In genomic region chr7:151824285-151824950, GRCh38 we compare ENCODE assay signal across 17 cellular contexts. TPM values are rescaled to one million over a fixed set of nuclear protein-coding genes. Genes with fewer than 3 reads are reported as not detected.
DNase-seq lines count a peak whose midpoint lies in the region; ATAC-seq, FAIRE-seq and TF ChIP-seq lines count a peak whose summit lies in the region.
"Had no signal": no experiment of that assay in that cellular context is flagged by ENCODE, and none has a peak within 500 bp of the region (broad histone marks: within the 10 kb centered on the region; RNA-seq: fewer than 3 reads in every experiment).

No MANE protein-coding gene starts in this region.

- H3K27me3 ChIP-seq in ACC112 (ENCODE audit: insufficient read depth, low read length) (peaks cover 42% of the 10 kb centered on the region), K562 (ENCODE audit: control insufficient read depth in 2 of 2, insufficient read depth in 2 of 2, low read length in 2 of 2) (peaks cover 48 to 67% of the 10 kb centered on the region in 2 experiments), heart right ventricle (no peaks in the 10 kb centered on the region), rectal smooth muscle tissue (ENCODE audit: control insufficient read depth, insufficient read depth, low read length) (no peaks in the 10 kb centered on the region)
- H3K27me3 ChIP-seq: tibial nerve had no signal

- H3K36me3 Mint-ChIP-seq in activated T-cell treated with anti-CD3 and anti-CD28 coated beads, Interleukin-2, amount 50 U/mL, for 72 hours (ENCODE audit: insufficient read depth in 2 of 2): peaks cover 0 to 2% of the 10 kb centered on the region in 2 donors

- POLR2A ChIA-PET in K562 (lab: Yijun Ruan, JAX): interaction anchor here (1.1 kb wide), 1 partner anchor 9 kb away, joined by 3 read pairs; no protein-coding TSS in a partner anchor

- H3K4me2 ChIP-seq in K562 (ENCODE audit: insufficient read depth, low read length): no peak overlapping the region

- no peak for TF ChIP-seq EP300 in K562 (IDR thresholded peaks at IDR 0.05; ENCODE audit: low read length)

- H3K27ac ChIP-seq in ACC112 (ENCODE audit: low read depth, low read length) (no peak overlapping the region), K562 (ENCODE audit: extremely low read depth, low read depth, low read length) (no peak overlapping the region), heart right ventricle (peak overlapping the region in 3 of 10 donors; percentile 5 to 48 (median 23)), rectal smooth muscle tissue (ENCODE audit: low read depth, low read length) (peak overlapping the region; percentile 6)
- H3K27ac ChIP-seq: GM23248, VCaP had no signal

- 19% methylated on average over 15 of the region's 17 CpGs for WGBS in K562 (ENCODE audit: insufficient coverage, low coverage, missing lambda C conversion rate)
- WGBS in heart right ventricle, 2 donors: 59 to 66% methylated on average over 17 of the region's 17 CpGs

- in situ Hi-C loops in K562 (cut with MboI): no loop called here

- DNase-seq in K562 (ENCODE audit: extremely low read depth in 1 of 4, low spot score in 3 of 4) (no peak), heart right ventricle (no peak), GOT3 (lab: John Stamatoyannopoulos, UW) (no peak)
- DNase-seq in activated T-cell treated with anti-CD3 and anti-CD28 coated beads, Interleukin-2, amount 50 U/mL, for 72 hours: no peak
- DNase-seq: activated effector memory CD4-positive, alpha-beta T cell treated with anti-CD3 and anti-CD28 coated beads, Interleukin-2, amount 50 U/mL, for 16 hours; GM23248; naive thymus-derived CD4-positive, alpha-beta T cell; NCI-H1694 treated with DMSO at 0.1 percent for 48 hours; NCI-H526; stimulated activated CD4-positive, alpha-beta T cell treated with anti-CD3 and anti-CD28 coated beads, Interleukin-4, amount 100 ng/mL, for 1 hour had no signal

- TF ChIP-seq POLR2A in K562 (conservative IDR thresholded peaks at IDR 0.05): no peak

- intact Hi-C loops in K562 (cut with micrococcal nuclease) (no loop called here), heart right ventricle (cut with DNase I) (no loop called here)

- H3K27ac Mint-ChIP-seq in activated T-cell treated with anti-CD3 and anti-CD28 coated beads, Interleukin-2, amount 50 U/mL, for 72 hours: no peak overlapping the region
- H3K27ac Mint-ChIP-seq: naive thymus-derived CD4-positive, alpha-beta T cell had no signal

- H3K9me1 ChIP-seq in K562 (ENCODE audit: control insufficient read depth, insufficient read depth, low read length): no peaks in the 10 kb centered on the region

- no peaks in the 10 kb centered on the region for H3K4me1 Mint-ChIP-seq in activated T-cell treated with anti-CD3 and anti-CD28 coated beads, Interleukin-2, amount 50 U/mL, for 72 hours (ENCODE audit: low read depth)

- no peak for TF ChIP-seq RAD21 in K562 (CRISPR knock-in tag; conservative IDR thresholded peaks at IDR 0.05 in 1 of 2, IDR thresholded peaks at IDR 0.05 in 1 of 2)

- no peak overlapping the region for H3K4me3 Mint-ChIP-seq in activated T-cell treated with anti-CD3 and anti-CD28 coated beads, Interleukin-2, amount 50 U/mL, for 72 hours
- H3K4me3 Mint-ChIP-seq: naive thymus-derived CD4-positive, alpha-beta T cell had no signal

- peak; percentile 48 for FAIRE-seq in K562 (lab: Jason Lieb, UNC)

- H3K4me1 ChIP-seq in ACC112 (ENCODE audit: control insufficient read depth, insufficient read depth, low read length, unreplicated experiment) (no peaks in the 10 kb centered on the region), K562 (replicated peaks in 1 of 2; ENCODE audit: control insufficient read depth in 2 of 2, insufficient read depth in 2 of 2, low read length in 2 of 2) (no peaks in the 10 kb centered on the region; a peak in 2 of 5 replicates), heart right ventricle (peaks cover 0 to 41% (median 22%) of the 10 kb centered on the region in 9 donors), rectal smooth muscle tissue (ENCODE audit: control insufficient read depth, insufficient read depth, low read length) (peaks cover 4% of the 10 kb centered on the region)

- CTCF ChIA-PET in K562 (lab: Yijun Ruan, JAX; ENCODE audit: low intra/inter-chr PET ratio): no interaction called here

- H3K4me3 ChIP-seq in ACC112 (ENCODE audit: low read depth, low read length) (no peak overlapping the region), K562 (no peak overlapping the region), heart right ventricle (peak overlapping the region in 4 of 10 donors; percentile 7 to 23 (median 16)), rectal smooth muscle tissue (ENCODE audit: low read length) (peak overlapping the region; percentile 14)
- H3K4me3 ChIP-seq: GM23248, tibial nerve had no signal

- H3K9me3 ChIP-seq in K562 (replicated peaks; ENCODE audit: control insufficient read depth, insufficient read depth, low read depth, low read length) (no peaks in the 10 kb centered on the region), heart right ventricle (no peaks in the 10 kb centered on the region)
- H3K9me3 ChIP-seq: tibial nerve had no signal

- H2AFZ ChIP-seq in ACC112 (ENCODE audit: low read length, unreplicated experiment) (peak overlapping the region; percentile 7), K562 (ENCODE audit: low read depth, low read length) (no peak overlapping the region)
- H2AFZ ChIP-seq: GM23248 had no signal

- H3K36me3 ChIP-seq in ACC112 (ENCODE audit: insufficient read depth, low read length) (no peaks in the 10 kb centered on the region), K562 (ENCODE audit: control insufficient read depth, insufficient read depth, low read length) (no peaks in the 10 kb centered on the region), heart right ventricle (no peaks in the 10 kb centered on the region), rectal smooth muscle tissue (ENCODE audit: control insufficient read depth, insufficient read depth, low read length) (no peaks in the 10 kb centered on the region)
- H3K36me3 ChIP-seq: tibial nerve had no signal

- TF ChIP-seq CTCF in K562 (IDR thresholded peaks at IDR 0.05 in 2 of 3, conservative IDR thresholded peaks at IDR 0.05 in 1 of 3; ENCODE audit: insufficient read depth in 2 of 3, low read depth in 1 of 3, low read length in 3 of 3) (no peak), heart right ventricle (IDR thresholded peaks at IDR 0.05) (no peak)

- H3K9ac ChIP-seq in K562 (ENCODE audit: insufficient read depth in 1 of 2, low read depth in 2 of 2, low read length in 2 of 2): no peak overlapping the region
- no peak overlapping the region for H3K9ac ChIP-seq in rectal smooth muscle tissue (ENCODE audit: low read length)
- H3K9ac ChIP-seq: GM23248 had no signal

- no TSS peak for BruUV-seq in K562 (replicated peaks; lab: Mats Ljungman, UMichigan)

- H3K9me3 Mint-ChIP-seq in activated T-cell treated with anti-CD3 and anti-CD28 coated beads, Interleukin-2, amount 50 U/mL, for 72 hours: no peaks in the 10 kb centered on the region

- no peaks in the 10 kb centered on the region; the same call in 1 of the 2 replicates for H4K20me1 ChIP-seq in K562 (replicated peaks; ENCODE audit: control insufficient read depth, insufficient read depth, low read length)

- no peaks in the 10 kb centered on the region for H3K27me3 Mint-ChIP-seq in activated T-cell treated with anti-CD3 and anti-CD28 coated beads, Interleukin-2, amount 50 U/mL, for 72 hours (ENCODE audit: low read depth)
- H3K27me3 Mint-ChIP-seq: naive thymus-derived CD4-positive, alpha-beta T cell had no signal

- no peak for ATAC-seq in K562
- ATAC-seq in heart right ventricle: peak in 5 of 8 donors; percentile 9 to 42 (median 21)
- ATAC-seq in GM19467 (IDR thresholded peaks at IDR 0.05; ENCODE audit: unreplicated experiment): no peak
- ATAC-seq in activated T-cell treated with anti-CD3 and anti-CD28 coated beads, Interleukin-2, amount 50 U/mL, for 72 hours (replicated peaks in 1 of 2): no peak
- ATAC-seq in GM18868 (IDR thresholded peaks at IDR 0.05; ENCODE audit: unreplicated experiment): no peak
- ATAC-seq: naive thymus-derived CD4-positive, alpha-beta T cell; Panc1 had no signal

- H3K79me2 ChIP-seq in ACC112 (ENCODE audit: control insufficient read depth, insufficient read depth, low read length, unreplicated experiment): no peaks in the 10 kb centered on the region
- H3K79me2 ChIP-seq in K562 (ENCODE audit: control insufficient read depth, insufficient read depth, low read length): no peaks in the 10 kb centered on the region

TF ChIP-seq in K562, 482 proteins besides CTCF, POLR2A, EP300 and RAD21 (continues in another document):
- TF ChIP-seq ELF4 (CRISPR knock-in tag; IDR thresholded peaks at IDR 0.05): no peak
- TF ChIP-seq U2AF1 (optimal IDR thresholded peaks at IDR 0.05; ENCODE audit: low read depth, low read length): no peak
- TF ChIP-seq SPI1 (IDR thresholded peaks at IDR 0.05; ENCODE audit: borderline replicate concordance, low read depth, low read length): no peak
- TF ChIP-seq ZEB2 (IDR thresholded peaks at IDR 0.05): no peak
- TF ChIP-seq ZNF316 (IDR thresholded peaks at IDR 0.05): no peak
- no peak for TF ChIP-seq ZNF764 (CRISPR knock-in tag; IDR thresholded peaks at IDR 0.05; ENCODE audit: low read depth)
- TF ChIP-seq RNF2 (IDR thresholded peaks at IDR 0.05): no peak
- TF ChIP-seq EZH2 (IDR thresholded peaks at IDR 0.05; ENCODE audit: borderline replicate concordance, low read depth, low read length): no peak
- TF ChIP-seq ZNF444 (CRISPR knock-in tag; IDR thresholded peaks at IDR 0.05): no peak

RNA-seq across cellular contexts. Expression of gene PRKAG2, which starts 52.5 kb away (rescaled TPM):
- total RNA-seq in K562 (2011; cell fraction: chromatin; rRNA removed; ENCODE audit: low replicate concordance): 7.2 and 11.4 TPM in 2 replicates
- total RNA-seq in K562 (2011; cell fraction: nucleolus; rRNA removed): 2.8 and 4.7 TPM in 2 replicates
- 4.8 and 6.9 TPM in 2 replicates for total RNA-seq in K562 (2011; cell fraction: nucleoplasm; rRNA removed)
- total RNA-seq in K562 (2014; rRNA removed) (3.1 TPM in 2 replicates), K562 (2014; rRNA removed; fragmentation: Illumina TruSeq; extraction: Trizol) (3.3 and 3.9 TPM in 2 replicates), K562 (2015; rRNA removed; fragmentation: Illumina TruSeq; extraction: Trizol) (1.8 and 2.8 TPM in 2 replicates), K562 (2021) (3.6 and 5.0 TPM in 2 replicates), heart right ventricle (100 to 1,000 TPM; 101 to 156 (median 121) TPM)
- polyA plus RNA-seq in K562 (2011; rRNA removed) (3.8 and 5.6 TPM in 2 replicates), K562 (2014; fragmentation: Illumina TruSeq; extraction: Trizol) (3.2 and 4.0 TPM in 2 replicates), K562 (2014; fragmentation: Nextera tagmentation; extraction: Ambion mirVana) (1 to 10 TPM in 1 of 2 experiments, under 1 TPM in 1; 0.99 to 1.1 TPM), K562 (2014; rRNA removed) (3.5 and 3.6 TPM in 2 replicates), heart right ventricle (10 to 100 TPM; 52.4 to 68.0 TPM)
- polyA plus RNA-seq in K562 (2011; cell fraction: cytosol; rRNA removed): 1.3 and 1.8 TPM in 2 replicates
- polyA plus RNA-seq in K562 (2011; cell fraction: nucleus; rRNA removed): 3.0 and 4.6 TPM in 2 replicates
- 2.3 and 2.7 TPM in 2 replicates for polyA plus RNA-seq in K562 (2012)
- 4.2 and 6.0 TPM in 2 replicates for polyA minus RNA-seq in K562 (2011; rRNA and poly(A)+ RNA removed)
- 2.1 TPM in 1 of 2 replicates, not detected in the other for polyA minus RNA-seq in K562 (2011; cell fraction: cytosol; rRNA and poly(A)+ RNA removed)
- polyA minus RNA-seq in K562 (2011; cell fraction: nucleus; rRNA and poly(A)+ RNA removed): 2.4 and 2.7 TPM in 2 replicates
- 10 to 100 TPM; 23.2 to 28.4 TPM for total RNA-seq in activated T-cell treated with anti-CD3 and anti-CD28 coated beads, Interleukin-2, amount 50 U/mL, for 72 hours

Comparison
In these comparisons a context has a peak if more than half of its experiments do, and no peak if none do; other contexts are left out.
1. ATAC-seq: peak in heart right ventricle (5 of 8); none in K562 (single experiment), GM19467 (single experiment), activated T-cell treated with anti-CD3 and anti-CD28 coated beads, Interleukin-2, amount 50 U/mL, for 72 hours (0 of 2) and GM18868 (single experiment).